8 cellular contexts compared by ENCODE assay signal in genomic region chr17:19376799-19377198, GRCh38. TPM values are rescaled to one million over a fixed set of nuclear protein-coding genes. Genes with fewer than 3 reads are reported as not detected.
DNase-seq lines count a peak whose midpoint lies in the region; ATAC-seq and TF ChIP-seq lines count a peak whose summit lies in the region.

No MANE protein-coding gene starts in this region.

- peak overlapping the region; percentile 97 for H3K4me3 Mint-ChIP-seq in chondrocyte (ENCODE audit: unreplicated experiment)
- H3K4me3 Mint-ChIP-seq in naive thymus-derived CD8-positive, alpha-beta T cell, result peak overlapping the region; percentile 94 to 100 (median 99)

- ATAC-seq in naive thymus-derived CD8-positive, alpha-beta T cell, result no peak
- ATAC-seq in HG03457 (IDR thresholded peaks at IDR 0.05; ENCODE audit: unreplicated experiment), result no peak
- no peak for ATAC-seq in GM18517 (IDR thresholded peaks at IDR 0.05; ENCODE audit: unreplicated experiment)

- DNase-seq in ELR (ENCODE audit: low read depth), result peak; percentile 26
- DNase-seq in NCI-H1436 (lab: John Stamatoyannopoulos, UW), result peak; percentile 50
- no peak for DNase-seq in chondrocyte (ENCODE audit: low spot score)
- no peak for DNase-seq in naive thymus-derived CD8-positive, alpha-beta T cell
- no peak for DNase-seq in AG20443 (ENCODE audit: low spot score)
- no peak for DNase-seq in COLO829 (ENCODE audit: low spot score)

- POLR2A ChIA-PET in naive thymus-derived CD8-positive, alpha-beta T cell (lab: Charles Lee), result interaction anchor here (0.6 to 2.8 kb wide), 5 partner anchors 10 to 89 kb away, joined by 3 to 42 read pairs (median 4); partner anchors contain the start of genes B9D1 and MFAP4

- peaks cover 18% of the 10 kb centered on the region for H3K36me3 Mint-ChIP-seq in chondrocyte (ENCODE audit: low read depth)
- peaks cover 0 to 13% (median 7%) of the 10 kb centered on the region in 3 donors for H3K36me3 Mint-ChIP-seq in naive thymus-derived CD8-positive, alpha-beta T cell

- H3K27ac Mint-ChIP-seq in chondrocyte (ENCODE audit: unreplicated experiment), result peak overlapping the region; percentile 99
- H3K27ac Mint-ChIP-seq in naive thymus-derived CD8-positive, alpha-beta T cell, result peak overlapping the region; percentile 95 to 99 (median 98)

- H3K4me1 Mint-ChIP-seq in chondrocyte (ENCODE audit: low read depth), result peaks cover 46% of the 10 kb centered on the region
- H3K4me1 Mint-ChIP-seq in naive thymus-derived CD8-positive, alpha-beta T cell, result peaks cover 10 to 32% (median 17%) of the 10 kb centered on the region in 4 donors

- no peaks in the 10 kb centered on the region for H3K27me3 Mint-ChIP-seq in chondrocyte (ENCODE audit: low read depth)
- H3K27me3 Mint-ChIP-seq in naive thymus-derived CD8-positive, alpha-beta T cell, result no peaks in the 10 kb centered on the region

- TF ChIP-seq CTCF in chondrocyte (IDR thresholded peaks at IDR 0.05), result no peak

- H3K9me3 Mint-ChIP-seq in chondrocyte (ENCODE audit: low read depth), result no peaks in the 10 kb centered on the region
- no peaks in the 10 kb centered on the region for H3K9me3 Mint-ChIP-seq in naive thymus-derived CD8-positive, alpha-beta T cell

RNA-seq across cellular contexts. Expression of gene MAPK7, which starts 1.5 kb away (rescaled TPM):
- total RNA-seq in chondrocyte, result 50.0 to 53.6 TPM (median 52.3 TPM) in 3 replicates
- 10 to 100 TPM; 21.2 to 22.2 TPM for total RNA-seq in naive thymus-derived CD8-positive, alpha-beta T cell
- polyA plus RNA-seq in naive thymus-derived CD8-positive, alpha-beta T cell, result 1 to 10 TPM; 2.9 to 7.7 (median 3.1) TPM

RNA-seq across cellular contexts. Expression of gene MFAP4, which starts 10.2 kb away (rescaled TPM):
- 307 to 312 TPM (median 310 TPM) in 3 replicates for total RNA-seq in chondrocyte
- total RNA-seq in naive thymus-derived CD8-positive, alpha-beta T cell, result not detected
- polyA plus RNA-seq in naive thymus-derived CD8-positive, alpha-beta T cell, result not detected

RNA-seq across cellular contexts. Expression of gene B9D1, which starts 14.3 kb away (rescaled TPM):
- 9.4 to 22.0 TPM (median 9.9 TPM) in 3 replicates for total RNA-seq in chondrocyte
- 1 to 10 TPM; 1.9 to 3.1 TPM for total RNA-seq in naive thymus-derived CD8-positive, alpha-beta T cell
- 1 to 10 TPM in 1 of 3 donors, under 1 TPM in 2; 0.75 to 1.8 (median 0.91) TPM for polyA plus RNA-seq in naive thymus-derived CD8-positive, alpha-beta T cell

RNA-seq across cellular contexts. Expression of gene RNF112, which starts 34.2 kb away (rescaled TPM):
- 0.67 to 1.5 TPM (median 1.5 TPM) in 3 replicates for total RNA-seq in chondrocyte
- 1 to 10 TPM; 1.3 to 2.2 TPM for total RNA-seq in naive thymus-derived CD8-positive, alpha-beta T cell
- polyA plus RNA-seq in naive thymus-derived CD8-positive, alpha-beta T cell, result under 1 TPM in 1 of 3 donors, not detected in 2; 0.22 TPM

Comparison
In these comparisons a context has a peak if more than half of its experiments do, and no peak if none do; other contexts are left out.
1. DNase-seq: peak in ELR (single experiment) and NCI-H1436 (single experiment); none in chondrocyte (single experiment), naive thymus-derived CD8-positive, alpha-beta T cell (0 of 10), AG20443 (single experiment) and COLO829 (single experiment).
2. RNA of gene MFAP4, which starts 10.2 kb away (total RNA-seq): 307 to 312 TPM in chondrocyte; not detected in naive thymus-derived CD8-positive, alpha-beta T cell; every median in the first group is over 100 times any median in the second.